In genomic region chr4:103272174-103272573, GRCh38 we compare ENCODE assay signal across 20 cellular contexts.
"Had no signal": no experiment of that assay in that cellular context is flagged by ENCODE, and none has a peak within 500 bp of the region (broad histone marks: within the 10 kb centered on the region; RNA-seq: fewer than 3 reads in every experiment).

No MANE protein-coding gene starts in this region.

- H3K4me3 ChIP-seq: dorsolateral prefrontal cortex, hepatocyte, left ventricle myocardium inferior, lung, sigmoid colon, skin epidermis had no signal

- H2AFZ ChIP-seq: hepatocyte had no signal

- H3K4me1 ChIP-seq: left ventricle myocardium inferior, sigmoid colon had no signal

- H3K27ac ChIP-seq: dorsolateral prefrontal cortex, hepatocyte, left ventricle myocardium inferior, sigmoid colon, skin epidermis had no signal

- DNase-seq: cortex of kidney; dorsolateral prefrontal cortex; effector CD8-positive, alpha-beta T cell; foreskin melanocyte; head of caudate nucleus; kidney; left cardiac atrium; left ventricle myocardium inferior; mesenchymal stem cell; naive B cell; sigmoid colon; stimulated activated CD4-positive, alpha-beta T cell treated with anti-CD3 and anti-CD28 coated beads, Interleukin-2, amount 100 ng/mL, for 24 hours; stimulated activated CD4-positive, alpha-beta T cell treated with anti-CD3 and anti-CD28 coated beads, Interleukin-4, amount 100 ng/mL, for 4 hours; stimulated activated naive B cell treated with anti-CD40 and anti-IgM and Interleukin-4, amounts not matched to agents 10 μg/mL and 1 μg/mL and 100 μg/mL, for 72 hours; stimulated activated naive CD8-positive, alpha-beta T cell treated with anti-CD3 and anti-CD28 coated beads, Interleukin-15, amount 100 ng/mL, for 72 hours; substantia nigra; trophoblast cell had no signal

- H3K27me3 ChIP-seq: dorsolateral prefrontal cortex, hepatocyte, sigmoid colon had no signal

- H3K36me3 ChIP-seq: left ventricle myocardium inferior, sigmoid colon had no signal

- H3K4me2 ChIP-seq: hepatocyte had no signal

- ATAC-seq: left cardiac atrium; stimulated activated naive B cell treated with anti-CD40 and anti-IgM and Interleukin-4, amounts not matched to agents 10 μg/mL and 1 μg/mL and 100 μg/mL, for 72 hours; stimulated activated naive CD8-positive, alpha-beta T cell treated with anti-CD3 and anti-CD28 coated beads, Interleukin-15, amount 100 ng/mL, for 72 hours had no signal

- H3K79me2 ChIP-seq: hepatocyte had no signal
